ENCODE assay signal across 10 cellular contexts in genomic region chr19:3585301-3586123, GRCh38. TPM values are rescaled to one million over a fixed set of nuclear protein-coding genes. Genes with fewer than 3 reads are reported as not detected.
A peak's percentile ranks its signal among the peaks of the same experiment; 100 is the strongest.
DNase-seq lines count a peak whose midpoint lies in the region; TF ChIP-seq lines count a peak whose summit lies in the region.
"Had no signal": no experiment of that assay in that cellular context is flagged by ENCODE, and none has a peak within 500 bp of the region (broad histone marks: within the 10 kb centered on the region; RNA-seq: fewer than 3 reads in every experiment).

Gene GIPC3, plus strand, starts transcription at chr19:3585478. Its CDS starts 120 bp downstream, at chr19:3585598.

- H3K4me1 Mint-ChIP-seq in activated T-cell treated with anti-CD3 and anti-CD28 coated beads, Interleukin-2, amount 50 U/mL, for 24 hours (ENCODE audit: low read depth) = no peaks in the 10 kb centered on the region
- H3K4me1 Mint-ChIP-seq in activated T-helper 2 cell treated with anti-CD3 and anti-CD28 coated beads, Interferon-gamma antibody, Interleukin-2, Interleukin-4, amounts not matched to agents 10 μg/mL and 5 μg/mL and 100 μg/mL, durations not matched to agents 14 hours and 24 hours and 36 hours (ENCODE audit: low read depth) = no peaks in the 10 kb centered on the region

- no peaks in the 10 kb centered on the region for H3K27me3 Mint-ChIP-seq in activated T-cell treated with anti-CD3 and anti-CD28 coated beads, Interleukin-2, amount 50 U/mL, for 24 hours
- H3K27me3 Mint-ChIP-seq in activated T-helper 2 cell treated with anti-CD3 and anti-CD28 coated beads, Interferon-gamma antibody, Interleukin-2, Interleukin-4, amounts not matched to agents 10 μg/mL and 5 μg/mL and 100 μg/mL, durations not matched to agents 14 hours and 24 hours and 36 hours (ENCODE audit: low read depth) = peaks cover 3% of the 10 kb centered on the region

- no peak for TF ChIP-seq EP300 in suprapubic skin (IDR thresholded peaks at IDR 0.05)

- no peak for TF ChIP-seq POLR2A in suprapubic skin (IDR thresholded peaks at IDR 0.05)

- H3K27ac Mint-ChIP-seq in activated T-cell treated with anti-CD3 and anti-CD28 coated beads, Interleukin-2, amount 50 U/mL, for 24 hours = no peak within 1 kb of the TSS
- no peak within 1 kb of the TSS for H3K27ac Mint-ChIP-seq in activated T-helper 2 cell treated with anti-CD3 and anti-CD28 coated beads, Interferon-gamma antibody, Interleukin-2, Interleukin-4, amounts not matched to agents 10 μg/mL and 5 μg/mL and 100 μg/mL, durations not matched to agents 14 hours and 24 hours and 36 hours

- peak; percentile 49 for DNase-seq in activated T-cell treated with anti-CD3 and anti-CD28 coated beads, Interleukin-2, amount 50 U/mL, for 24 hours
- DNase-seq in activated T-cell treated with anti-CD3 and anti-CD28 coated beads for 4 hours (no peak), adipocyte (ENCODE audit: low read depth) (peak; percentile 13), left kidney (ENCODE audit: low read depth, low spot score) (peak; percentile 66), suprapubic skin (ENCODE audit: low spot score in 2 of 2) (no peak), AG20443 (ENCODE audit: low spot score) (no peak)
- no peak for DNase-seq in activated T-helper 2 cell treated with anti-CD3 and anti-CD28 coated beads, Interferon-gamma antibody, Interleukin-2, Interleukin-4, amounts not matched to agents 10 μg/mL and 5 μg/mL and 100 μg/mL, durations not matched to agents 14 hours and 24 hours and 36 hours (ENCODE audit: low spot score)
- no peak for DNase-seq in activated CD4-positive, CD25-positive, alpha-beta regulatory T cell (lab: John Stamatoyannopoulos, UW)
- DNase-seq: PC-9, small intestine had no signal

- H3K36me3 Mint-ChIP-seq in activated T-cell treated with anti-CD3 and anti-CD28 coated beads, Interleukin-2, amount 50 U/mL, for 24 hours (ENCODE audit: low read depth) = no peaks in the 10 kb centered on the region
- no peaks in the 10 kb centered on the region for H3K36me3 Mint-ChIP-seq in activated T-helper 2 cell treated with anti-CD3 and anti-CD28 coated beads, Interferon-gamma antibody, Interleukin-2, Interleukin-4, amounts not matched to agents 10 μg/mL and 5 μg/mL and 100 μg/mL, durations not matched to agents 14 hours and 24 hours and 36 hours (ENCODE audit: low read depth)

- H3K4me3 Mint-ChIP-seq in activated T-cell treated with anti-CD3 and anti-CD28 coated beads, Interleukin-2, amount 50 U/mL, for 24 hours = peak within 1 kb of the TSS; percentile 38
- H3K4me3 Mint-ChIP-seq in activated T-helper 2 cell treated with anti-CD3 and anti-CD28 coated beads, Interferon-gamma antibody, Interleukin-2, Interleukin-4, amounts not matched to agents 10 μg/mL and 5 μg/mL and 100 μg/mL, durations not matched to agents 14 hours and 24 hours and 36 hours (ENCODE audit: low read depth) = no peak within 1 kb of the TSS

- peaks cover 9% of the 10 kb centered on the region for H3K27me3 ChIP-seq in adipocyte (replicated peaks; ENCODE audit: control insufficient read depth, insufficient read depth, low read length)
- peaks cover 25% of the 10 kb centered on the region for H3K27me3 ChIP-seq in suprapubic skin

- H3K9ac ChIP-seq in adipocyte (ENCODE audit: low read length) = no peak within 1 kb of the TSS

- no peak within 1 kb of the TSS for H3K27ac ChIP-seq in suprapubic skin
- H3K27ac ChIP-seq: PC-9 had no signal

- H3K9me3 ChIP-seq in adipocyte (ENCODE audit: control insufficient read depth, low read length) (no peaks in the 10 kb centered on the region), suprapubic skin (no peaks in the 10 kb centered on the region)

- 0% methylated on average over 3 of the region's 84 CpGs for WGBS in suprapubic skin

- H3K4me3 ChIP-seq in adipocyte (ENCODE audit: low read length) = peak within 1 kb of the TSS; percentile 50
- H3K4me3 ChIP-seq in suprapubic skin = peak within 1 kb of the TSS; percentile 46
- H3K4me3 ChIP-seq: PC-9 had no signal

- H3K36me3 ChIP-seq in adipocyte (ENCODE audit: control insufficient read depth, insufficient read depth, low read length, severe bottlenecking) = no peaks in the 10 kb centered on the region
- H3K36me3 ChIP-seq in suprapubic skin = no peaks in the 10 kb centered on the region

- intact Hi-C loops in activated T-helper 2 cell treated with anti-CD3 and anti-CD28 coated beads, Interferon-gamma antibody, Interleukin-2, Interleukin-4, amounts not matched to agents 10 μg/mL and 5 μg/mL and 100 μg/mL, durations not matched to agents 14 hours and 24 hours and 36 hours (cut with micrococcal nuclease) = no loop called here

- no peak for TF ChIP-seq CTCF in suprapubic skin (IDR thresholded peaks at IDR 0.05)

- no peaks in the 10 kb centered on the region for H3K9me3 Mint-ChIP-seq in activated T-cell treated with anti-CD3 and anti-CD28 coated beads, Interleukin-2, amount 50 U/mL, for 24 hours
- H3K9me3 Mint-ChIP-seq in activated T-helper 2 cell treated with anti-CD3 and anti-CD28 coated beads, Interferon-gamma antibody, Interleukin-2, Interleukin-4, amounts not matched to agents 10 μg/mL and 5 μg/mL and 100 μg/mL, durations not matched to agents 14 hours and 24 hours and 36 hours = peaks cover 3% of the 10 kb centered on the region

- peaks cover 3% of the 10 kb centered on the region for H3K4me1 ChIP-seq in adipocyte (ENCODE audit: control insufficient read depth, insufficient read depth, low read length)
- H3K4me1 ChIP-seq in suprapubic skin = peaks cover 21% of the 10 kb centered on the region

RNA-seq across cellular contexts. Expression of gene GIPC3, which starts in this region (rescaled TPM):
- under 1 TPM; 0.19 to 0.89 (median 0.37) TPM for total RNA-seq in suprapubic skin
- total RNA-seq in activated T-helper 2 cell treated with anti-CD3 and anti-CD28 coated beads, Interferon-gamma antibody, Interleukin-2, Interleukin-4, amounts not matched to agents 10 μg/mL and 5 μg/mL and 100 μg/mL, durations not matched to agents 14 hours and 24 hours and 36 hours = 0.16 and 0.32 TPM in 2 replicates
- total RNA-seq: PC-9 had no signal

Comparison
In these comparisons a context has a peak if more than half of its experiments do, and no peak if none do; other contexts are left out.
1. DNase-seq: peak in activated T-cell treated with anti-CD3 and anti-CD28 coated beads, Interleukin-2, amount 50 U/mL, for 24 hours (single experiment), adipocyte (single experiment) and left kidney (single experiment); none in activated T-cell treated with anti-CD3 and anti-CD28 coated beads for 4 hours (single experiment), suprapubic skin (0 of 2), AG20443 (single experiment), activated T-helper 2 cell treated with anti-CD3 and anti-CD28 coated beads, Interferon-gamma antibody, Interleukin-2, Interleukin-4, amounts not matched to agents 10 μg/mL and 5 μg/mL and 100 μg/mL, durations not matched to agents 14 hours and 24 hours and 36 hours (single experiment) and activated CD4-positive, CD25-positive, alpha-beta regulatory T cell (0 of 4).